Comparison of ENCODE assay signal across 10 cellular contexts in genomic region chr15:40939909-40940801, GRCh38. TPM values are rescaled to one million over a fixed set of nuclear protein-coding genes. Genes with fewer than 3 reads are reported as not detected.
A peak's percentile ranks its signal among the peaks of the same experiment; 100 is the strongest.
DNase-seq lines count a peak whose midpoint lies in the region; ATAC-seq and TF ChIP-seq lines count a peak whose summit lies in the region.
"Had no signal": no experiment of that assay in that cellular context is flagged by ENCODE, and none has a peak within 500 bp of the region (broad histone marks: within the 10 kb centered on the region; RNA-seq: fewer than 3 reads in every experiment).

No MANE protein-coding gene starts in this region.

- no peaks in the 10 kb centered on the region for H3K27me3 ChIP-seq in CD8-positive, alpha-beta memory T cell (ENCODE audit: insufficient read depth, low read length, poor library complexity, severe bottlenecking)
- peaks cover 40% of the 10 kb centered on the region for H3K27me3 ChIP-seq in neutrophil
- no peaks in the 10 kb centered on the region for H3K27me3 ChIP-seq in Karpas-422 (ENCODE audit: low read length)
- H3K27me3 ChIP-seq: brain microvascular endothelial cell had no signal

- H3K4me1 ChIP-seq in CD8-positive, alpha-beta memory T cell (ENCODE audit: insufficient read depth, low read length), result peaks cover 29% of the 10 kb centered on the region
- H3K4me1 ChIP-seq in neutrophil (ENCODE audit: control insufficient read depth in 1 of 2, insufficient read depth in 1 of 2, low read depth in 1 of 2, low read length in 1 of 2), result peaks cover 26 to 28% of the 10 kb centered on the region in 2 experiments
- peaks cover 37% of the 10 kb centered on the region for H3K4me1 ChIP-seq in Karpas-422 (ENCODE audit: low read length)

- H3K27me3 Mint-ChIP-seq in CD8-positive, alpha-beta memory T cell, result no peaks in the 10 kb centered on the region

- CTCF ChIA-PET in CD8-positive, alpha-beta memory T cell (lab: Charles Lee), result interaction anchor here (0.7 to 5.2 kb wide), 6 partner anchors 10 to 35 kb away, joined by 3 to 46 read pairs (median 5); no protein-coding TSS in a partner anchor

- H3K9me2 ChIP-seq in Karpas-422 (replicated peaks; ENCODE audit: insufficient read depth, low read length), result no peaks in the 10 kb centered on the region

- H3K9me3 ChIP-seq in CD8-positive, alpha-beta memory T cell (ENCODE audit: low read length), result no peaks in the 10 kb centered on the region
- no peaks in the 10 kb centered on the region for H3K9me3 ChIP-seq in neutrophil
- H3K9me3 ChIP-seq in Karpas-422 (ENCODE audit: low read length), result no peaks in the 10 kb centered on the region

- H3K36me3 Mint-ChIP-seq in CD8-positive, alpha-beta memory T cell, result no peaks in the 10 kb centered on the region

- no peaks in the 10 kb centered on the region for H4K20me1 ChIP-seq in Karpas-422 (ENCODE audit: insufficient read depth, low read depth, low read length)

- H3K36me3 ChIP-seq in CD8-positive, alpha-beta memory T cell (ENCODE audit: insufficient read depth, low read length), result no peaks in the 10 kb centered on the region
- H3K36me3 ChIP-seq in neutrophil (no peaks in the 10 kb centered on the region), Karpas-422 (ENCODE audit: insufficient read depth, low read length) (no peaks in the 10 kb centered on the region)
- H3K36me3 ChIP-seq: brain microvascular endothelial cell had no signal

- H3K9me3 Mint-ChIP-seq in CD8-positive, alpha-beta memory T cell, result no peaks in the 10 kb centered on the region

- peaks cover 18 to 35% (median 25%) of the 10 kb centered on the region in 3 donors for H3K4me1 Mint-ChIP-seq in CD8-positive, alpha-beta memory T cell

- H3K4me3 ChIP-seq in CD8-positive, alpha-beta memory T cell (ENCODE audit: low read length), result no peak overlapping the region
- H3K4me3 ChIP-seq in neutrophil (ENCODE audit: low read depth in 1 of 2, low read length in 1 of 2), result no peak overlapping the region
- no peak overlapping the region for H3K4me3 ChIP-seq in Karpas-422 (ENCODE audit: low read length)

- H3K9ac ChIP-seq in Karpas-422 (ENCODE audit: low read length), result no peak overlapping the region

- no peak overlapping the region for H3K27ac ChIP-seq in CD8-positive, alpha-beta memory T cell (ENCODE audit: low read depth, low read length)
- peak overlapping the region; percentile 52 for H3K27ac ChIP-seq in neutrophil
- H3K27ac ChIP-seq in Karpas-422 (ENCODE audit: low read length), result no peak overlapping the region
- H3K27ac ChIP-seq: brain microvascular endothelial cell had no signal

- no peak for ATAC-seq in GM19324 (IDR thresholded peaks at IDR 0.05; ENCODE audit: low FRiP score, unreplicated experiment)

- POLR2A ChIA-PET in CD8-positive, alpha-beta memory T cell (lab: Charles Lee), result interaction anchor here (0.5 to 1.2 kb wide), 2 partner anchors 9 to 246 kb away, joined by 3 to 4 read pairs; no protein-coding TSS in a partner anchor

- H3K4me3 Mint-ChIP-seq in CD8-positive, alpha-beta memory T cell, result peak overlapping the region; percentile 57 to 70 (median 65)

- no peak for TF ChIP-seq CTCF in neutrophil (IDR thresholded peaks at IDR 0.05)

- in situ Hi-C loops in KBM-7 (cut with MboI; ENCODE audit: low pct_unique_long_range_greater_than_20kb, low sequenced_read_pairs), result no loop called here

- peak in 1 of 5 donors; percentile 23 for DNase-seq in CD8-positive, alpha-beta memory T cell
- DNase-seq in KBM-7 (peak; percentile 40), dermis microvascular lymphatic vessel endothelial cell (ENCODE audit: low read depth in 2 of 2) (peak; percentile 92 to 96), OCI-M1 (lab: John Stamatoyannopoulos, UW) (no peak), NCI-H1105 treated with DMSO at 0.1 percent for 48 hours (lab: John Stamatoyannopoulos, UW) (no peak), Karpas-422 (no peak)
- DNase-seq: brain microvascular endothelial cell; stimulated activated CD8-positive, alpha-beta memory T cell treated with anti-CD3 and anti-CD28 coated beads, Interleukin-4, amount 100 ng/mL, for 48 hours had no signal

- H2AFZ ChIP-seq in Karpas-422 (ENCODE audit: low read length), result no peak overlapping the region

- H3K79me2 ChIP-seq in Karpas-422 (ENCODE audit: low read length), result no peaks in the 10 kb centered on the region

- no peak overlapping the region for H3K4me2 ChIP-seq in Karpas-422 (ENCODE audit: low read depth, low read length, poor library complexity, severe bottlenecking)

- H3K27ac Mint-ChIP-seq in CD8-positive, alpha-beta memory T cell, result peak overlapping the region; percentile 52 to 93 (median 79)

RNA-seq across cellular contexts. Expression of gene DLL4, which starts 11.0 kb away (rescaled TPM):
- total RNA-seq in CD8-positive, alpha-beta memory T cell, result not detected
- not detected for polyA plus RNA-seq in CD8-positive, alpha-beta memory T cell
- total RNA-seq in dermis microvascular lymphatic vessel endothelial cell, result 76.5 and 79.2 TPM in 2 replicates
- total RNA-seq in Karpas-422 (2014; rRNA removed; shearing (Covaris generic); ENCODE audit: low replicate concordance), result 0.36 TPM in 1 of 2 replicates, not detected in the other

RNA-seq across cellular contexts. Expression of gene CHAC1, which starts 13.1 kb away (rescaled TPM):
- total RNA-seq in CD8-positive, alpha-beta memory T cell, result 10 to 100 TPM; 15.1 to 16.7 TPM
- not detected for polyA plus RNA-seq in CD8-positive, alpha-beta memory T cell
- 1.4 and 1.9 TPM in 2 replicates for total RNA-seq in dermis microvascular lymphatic vessel endothelial cell
- 41.6 and 45.5 TPM in 2 replicates for total RNA-seq in Karpas-422 (2014; rRNA removed; shearing (Covaris generic); ENCODE audit: low replicate concordance)

RNA-seq across cellular contexts. Expression of gene VPS18, which starts 45.9 kb away (rescaled TPM):
- total RNA-seq in CD8-positive, alpha-beta memory T cell, result 10 to 100 TPM; 17.2 to 17.8 TPM
- 23.0 TPM for polyA plus RNA-seq in CD8-positive, alpha-beta memory T cell
- 33.9 and 53.5 TPM in 2 replicates for total RNA-seq in dermis microvascular lymphatic vessel endothelial cell
- total RNA-seq in Karpas-422 (2014; rRNA removed; shearing (Covaris generic); ENCODE audit: low replicate concordance), result 12.6 and 18.1 TPM in 2 replicates

Comparison
In these comparisons a context has a peak if more than half of its experiments do, and no peak if none do; other contexts are left out.
1. DNase-seq: peak in KBM-7 (single experiment) and dermis microvascular lymphatic vessel endothelial cell (2 of 2); none in OCI-M1 (single experiment), NCI-H1105 treated with DMSO at 0.1 percent for 48 hours (single experiment) and Karpas-422 (single experiment).
2. RNA of gene DLL4, which starts 11.0 kb away (total RNA-seq): 76.5 to 79.2 TPM in dermis microvascular lymphatic vessel endothelial cell; not detected in CD8-positive, alpha-beta memory T cell and 0.36 TPM in Karpas-422; every median in the first group is over 10 times any median in the second.